In the genomic region with DNA sequence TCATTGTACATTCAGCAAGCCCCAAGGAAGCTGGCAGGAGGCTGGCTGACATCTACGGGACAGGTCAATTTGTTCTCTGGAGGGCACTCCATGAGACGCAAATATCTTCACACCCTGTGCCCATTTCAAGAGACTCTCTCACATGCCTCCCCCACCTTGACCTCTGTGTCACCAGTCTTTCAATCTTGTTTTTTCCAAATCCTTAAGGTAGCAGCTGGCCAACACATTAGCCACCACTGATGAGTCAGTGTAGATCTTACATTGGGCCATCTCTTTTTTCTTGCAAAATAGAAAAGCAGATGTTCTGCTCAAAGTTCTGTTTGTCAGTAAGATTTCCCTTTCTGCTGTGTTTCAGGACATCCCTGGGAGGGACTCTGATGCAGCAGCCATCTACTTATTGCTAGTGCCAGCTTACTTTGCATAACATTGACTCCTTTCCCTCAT, we compare ENCODE assay signal across 17 cellular contexts. TPM values are rescaled to one million over a fixed set of nuclear protein-coding genes. Genes with fewer than 3 reads are reported as not detected.
DNase-seq lines count a peak whose midpoint lies in the region; ATAC-seq and TF ChIP-seq lines count a peak whose summit lies in the region.
"Had no signal": no experiment of that assay in that cellular context is flagged by ENCODE, and none has a peak within 500 bp of the region (broad histone marks: within the 10 kb centered on the region; RNA-seq: fewer than 3 reads in every experiment).

No MANE protein-coding gene starts in this region.

- H3K27me3 ChIP-seq in DND-41 (ENCODE audit: insufficient read depth, low read length, poor library complexity): no peaks in the 10 kb centered on the region
- no peaks in the 10 kb centered on the region for H3K27me3 ChIP-seq in lung (ENCODE audit: control insufficient read depth, insufficient read depth)

- no peak overlapping the region for H3K9ac ChIP-seq in DND-41 (ENCODE audit: low read depth, low read length)

- intact Hi-C loops in activated T-helper 1 cell treated with anti-CD3 and anti-CD28 coated beads, Interleukin-12 subunit alpha, Interleukin-12 subunit beta, Interleukin-2, Interleukin-4 antibody, amounts not matched to agents 30 ng/mL and 10 ng/mL and 1 ng/mL, durations not matched to agents 14 hours and 24 hours and 36 hours (cut with micrococcal nuclease): loop anchor here (10.0 kb wide), 1 partner anchor 941 kb away; no protein-coding TSS in a partner anchor

- DNase-seq in DMS 273 (lab: John Stamatoyannopoulos, UW; ENCODE audit: unreplicated experiment) (peak; percentile 13), DMS 273 treated with DMSO at 0.1 percent for 48 hours (lab: John Stamatoyannopoulos, UW) (no peak), DND-41 (no peak), lung (ENCODE audit: low spot score) (peak; percentile 29), NCI-H524 (lab: John Stamatoyannopoulos, UW) (no peak)
- DNase-seq in activated T-helper 1 cell treated with anti-CD3 and anti-CD28 coated beads, Interleukin-12 subunit alpha, Interleukin-12 subunit beta, Interleukin-2, Interleukin-4 antibody, amounts not matched to agents 30 ng/mL and 10 ng/mL and 1 ng/mL, durations not matched to agents 14 hours and 24 hours and 36 hours (ENCODE audit: low spot score): no peak
- no peak for DNase-seq in stimulated activated CD4-positive, alpha-beta T cell treated with anti-CD3 and anti-CD28 coated beads, Interleukin-4, amount 100 ng/mL, for 24 hours
- DNase-seq: activated CD4-positive, alpha-beta T cell treated with anti-CD3 and anti-CD28 coated beads for 1 hour; activated gamma-delta T cell treated with Interleukin-2 at 50 U/mL for 16 hours; immature natural killer cell; NCI-H1417 treated with DMSO at 0.1 percent for 48 hours; tibial artery had no signal

- H3K27ac ChIP-seq in DND-41 (ENCODE audit: low read length): peak overlapping the region; percentile 8; the same call in 1 of the 2 replicates
- H3K27ac ChIP-seq in lung (ENCODE audit: low read depth in 1 of 2, low read length in 1 of 2): no peak overlapping the region
- H3K27ac ChIP-seq: 22Rv1, tibial artery had no signal

- H3K4me3 Mint-ChIP-seq in activated T-helper 1 cell treated with anti-CD3 and anti-CD28 coated beads, Interleukin-12 subunit alpha, Interleukin-12 subunit beta, Interleukin-2, Interleukin-4 antibody, amounts not matched to agents 30 ng/mL and 10 ng/mL and 1 ng/mL, durations not matched to agents 14 hours and 24 hours and 36 hours: peak overlapping the region; percentile 98
- H3K4me3 Mint-ChIP-seq: immature natural killer cell had no signal

- WGBS in lung, 2 donors: 69 to 94% methylated on average over 2 of the region's 2 CpGs

- peaks cover 41% of the 10 kb centered on the region for H3K4me1 ChIP-seq in DND-41 (ENCODE audit: insufficient read depth, low read length)
- H3K4me1 ChIP-seq in lung (ENCODE audit: control insufficient read depth in 2 of 2, insufficient read depth in 2 of 2, low read length in 2 of 2): peaks cover 4 to 7% of the 10 kb centered on the region in 2 donors

- H3K27me3 Mint-ChIP-seq in activated T-helper 1 cell treated with anti-CD3 and anti-CD28 coated beads, Interleukin-12 subunit alpha, Interleukin-12 subunit beta, Interleukin-2, Interleukin-4 antibody, amounts not matched to agents 30 ng/mL and 10 ng/mL and 1 ng/mL, durations not matched to agents 14 hours and 24 hours and 36 hours (ENCODE audit: insufficient read depth): no peaks in the 10 kb centered on the region

- H3K4me3 ChIP-seq in DND-41 (ENCODE audit: low read depth in 1 of 2, low read length in 2 of 2): no peak overlapping the region
- H3K4me3 ChIP-seq in lung: no peak overlapping the region
- H3K4me3 ChIP-seq: skin epidermis, tibial artery had no signal

- peaks cover 40% of the 10 kb centered on the region for H3K4me1 Mint-ChIP-seq in activated T-helper 1 cell treated with anti-CD3 and anti-CD28 coated beads, Interleukin-12 subunit alpha, Interleukin-12 subunit beta, Interleukin-2, Interleukin-4 antibody, amounts not matched to agents 30 ng/mL and 10 ng/mL and 1 ng/mL, durations not matched to agents 14 hours and 24 hours and 36 hours (ENCODE audit: low read depth)

- peak overlapping the region; percentile 70; the same call in 1 of the 2 replicates for H3K4me2 ChIP-seq in DND-41 (ENCODE audit: insufficient read depth, low read length)

- H4K20me1 ChIP-seq in DND-41 (ENCODE audit: insufficient read depth, low read length): no peaks in the 10 kb centered on the region

- H3K36me3 ChIP-seq in DND-41 (ENCODE audit: insufficient read depth, low read length): peaks cover 29% of the 10 kb centered on the region
- no peaks in the 10 kb centered on the region for H3K36me3 ChIP-seq in lung (ENCODE audit: control insufficient read depth in 2 of 2, insufficient read depth in 2 of 2, low read length in 2 of 2)
- H3K36me3 ChIP-seq: tibial artery had no signal

- TF ChIP-seq CTCF in DND-41 (IDR thresholded peaks at IDR 0.05; ENCODE audit: borderline replicate concordance, extremely low read depth, low read length, poor library complexity, severe bottlenecking): no peak
- TF ChIP-seq CTCF in lung (IDR thresholded peaks at IDR 0.05; ENCODE audit: control extremely low read depth, extremely low read depth): no peak

- H3K36me3 Mint-ChIP-seq in activated T-helper 1 cell treated with anti-CD3 and anti-CD28 coated beads, Interleukin-12 subunit alpha, Interleukin-12 subunit beta, Interleukin-2, Interleukin-4 antibody, amounts not matched to agents 30 ng/mL and 10 ng/mL and 1 ng/mL, durations not matched to agents 14 hours and 24 hours and 36 hours (ENCODE audit: low read depth): peaks cover 57% of the 10 kb centered on the region
- H3K36me3 Mint-ChIP-seq: immature natural killer cell had no signal

- H3K9me3 Mint-ChIP-seq in activated T-helper 1 cell treated with anti-CD3 and anti-CD28 coated beads, Interleukin-12 subunit alpha, Interleukin-12 subunit beta, Interleukin-2, Interleukin-4 antibody, amounts not matched to agents 30 ng/mL and 10 ng/mL and 1 ng/mL, durations not matched to agents 14 hours and 24 hours and 36 hours: peaks cover 37% of the 10 kb centered on the region
- H3K9me3 Mint-ChIP-seq: central memory CD8-positive, alpha-beta T cell had no signal

- H3K9me3 ChIP-seq in DND-41 (ENCODE audit: insufficient read depth, low read length, severe bottlenecking) (peaks cover 25% of the 10 kb centered on the region), lung (ENCODE audit: control insufficient read depth in 2 of 2, insufficient read depth in 1 of 2, low read length in 1 of 2) (peaks cover 0 to 8% of the 10 kb centered on the region in 2 donors)

- no peak for ATAC-seq in DND-41 (ENCODE audit: insufficient read depth, low read depth)
- no peak for ATAC-seq in lung (ENCODE audit: insufficient read depth, low FRiP score)
- no peak for ATAC-seq in GM21526 (IDR thresholded peaks at IDR 0.05; ENCODE audit: low FRiP score, unreplicated experiment)

- peaks cover 48% of the 10 kb centered on the region for H3K79me2 ChIP-seq in DND-41 (ENCODE audit: insufficient read depth, low read length)

- H3K27ac Mint-ChIP-seq in activated T-helper 1 cell treated with anti-CD3 and anti-CD28 coated beads, Interleukin-12 subunit alpha, Interleukin-12 subunit beta, Interleukin-2, Interleukin-4 antibody, amounts not matched to agents 30 ng/mL and 10 ng/mL and 1 ng/mL, durations not matched to agents 14 hours and 24 hours and 36 hours: peak overlapping the region; percentile 41
- H3K27ac Mint-ChIP-seq: immature natural killer cell had no signal

- H2AFZ ChIP-seq in DND-41 (ENCODE audit: low read depth, low read length): no peak overlapping the region

RNA-seq across cellular contexts. Expression of a gene that starts 1.7 kb away (rescaled TPM):
- total RNA-seq in activated T-helper 1 cell treated with anti-CD3 and anti-CD28 coated beads, Interleukin-12 subunit alpha, Interleukin-12 subunit beta, Interleukin-2, Interleukin-4 antibody, amounts not matched to agents 30 ng/mL and 10 ng/mL and 1 ng/mL, durations not matched to agents 14 hours and 24 hours and 36 hours: 94.4 and 99.9 TPM in 2 replicates
- 10 to 100 TPM; 27.7 to 51.6 TPM for total RNA-seq in lung
- 10 to 100 TPM in 1 of 2 donors, 1 to 10 TPM in 1; 7.2 to 14.9 TPM for polyA plus RNA-seq in lung
- total RNA-seq: H4 had no signal

Comparison
In these comparisons a context has a peak if more than half of its experiments do, and no peak if none do; other contexts are left out.
1. DNase-seq: peak in DMS 273 (single experiment) and lung (single experiment); none in DMS 273 treated with DMSO at 0.1 percent for 48 hours (single experiment), DND-41 (single experiment), activated T-helper 1 cell treated with anti-CD3 and anti-CD28 coated beads, Interleukin-12 subunit alpha, Interleukin-12 subunit beta, Interleukin-2, Interleukin-4 antibody, amounts not matched to agents 30 ng/mL and 10 ng/mL and 1 ng/mL, durations not matched to agents 14 hours and 24 hours and 36 hours (single experiment), stimulated activated CD4-positive, alpha-beta T cell treated with anti-CD3 and anti-CD28 coated beads, Interleukin-4, amount 100 ng/mL, for 24 hours (single experiment) and NCI-H524 (0 of 2).